18 cellular contexts compared by ENCODE assay signal in genomic region chr7:21548491-21548890, GRCh38. TPM values are rescaled to one million over a fixed set of nuclear protein-coding genes. Genes with fewer than 3 reads are reported as not detected.
"Had no signal": no experiment of that assay in that cellular context is flagged by ENCODE, and none has a peak within 500 bp of the region (broad histone marks: within the 10 kb centered on the region; RNA-seq: fewer than 3 reads in every experiment).

No MANE protein-coding gene starts in this region.

- H3K4me3 Mint-ChIP-seq: dendritic cell treated with granulocyte-macrophage colony-stimulating factor and Interleukin-4, amounts not matched to agents 40 ng/mL and 50 ng/mL, for 4 days; effector memory CD8-positive, alpha-beta T cell; naive thymus-derived CD4-positive, alpha-beta T cell; nephron progenitor cell had no signal

- H3K27ac Mint-ChIP-seq: dendritic cell treated with granulocyte-macrophage colony-stimulating factor and Interleukin-4, amounts not matched to agents 40 ng/mL and 50 ng/mL, for 4 days; effector memory CD8-positive, alpha-beta T cell; naive thymus-derived CD4-positive, alpha-beta T cell; nephron progenitor cell had no signal

- H3K9me3 Mint-ChIP-seq: dendritic cell treated with granulocyte-macrophage colony-stimulating factor and Interleukin-4, amounts not matched to agents 40 ng/mL and 50 ng/mL, for 4 days; effector memory CD8-positive, alpha-beta T cell had no signal

- H3K4me3 ChIP-seq: hepatocyte, right atrium auricular region, sigmoid colon, skin epidermis, stomach, thoracic aorta, transverse colon had no signal

- DNase-seq: effector memory CD8-positive, alpha-beta T cell; foreskin keratinocyte; kidney glomerular epithelial cell; naive thymus-derived CD4-positive, alpha-beta T cell; nephron progenitor cell; posterior cingulate gyrus; sigmoid colon; stimulated activated CD4-positive, alpha-beta T cell treated with anti-CD3 and anti-CD28 coated beads, Interleukin-2, amount 100 ng/mL, for 24 hours; stimulated activated CD4-positive, alpha-beta T cell treated with anti-CD3 and anti-CD28 coated beads, Interleukin-4, amount 100 ng/mL, for 4 hours; stimulated activated naive CD4-positive, alpha-beta T cell; stomach; substantia nigra; transverse colon had no signal

RNA-seq across cellular contexts. Expression of gene DNAH11, which starts 5.7 kb away (rescaled TPM):
- total RNA-seq: foreskin keratinocyte had no signal
